In genomic region chr16:1826691-1827573, GRCh38 we compare ENCODE assay signal across 8 cellular contexts.
DNase-seq lines count a peak whose midpoint lies in the region; ATAC-seq and TF ChIP-seq lines count a peak whose summit lies in the region.

Gene FAHD1 (plus strand): TSS chr16:1827206. CDS start chr16:1827239, 33 bp downstream.
Gene HAGH (minus strand): TSS chr16:1826825. CDS start chr16:1826787, 38 bp downstream.

- H3K27ac ChIP-seq in caudate nucleus (ENCODE audit: low read depth, low read length): peak within 1 kb of the TSS; percentile 56

- DNase-seq in AG09319 (ENCODE audit: extremely low read depth, low read depth) (peak; percentile 90), NCI-H345 treated with DMSO at 0.1 percent for 48 hours (lab: John Stamatoyannopoulos, UW; ENCODE audit: unreplicated experiment) (peak; percentile 81), caudate nucleus (lab: John Stamatoyannopoulos, UW) (peak; percentile 9 to 99 (median 91)), iris pigment epithelial cell (ENCODE audit: low read depth) (peak; percentile 97)
- DNase-seq in activated CD4-positive, CD25-positive, alpha-beta regulatory T cell (lab: John Stamatoyannopoulos, UW): peak; percentile 67 to 77 (median 73)
- peak; percentile 85 for DNase-seq in stimulated activated CD4-positive, alpha-beta T cell treated with anti-CD3 and anti-CD28 coated beads, Interleukin-12 subunit alpha, Interleukin-12 subunit beta, amount 100 ng/mL, for 24 hours (ENCODE audit: low read depth in 2 of 2)

- ATAC-seq in GM19035 (IDR thresholded peaks at IDR 0.05; ENCODE audit: unreplicated experiment) (peak; percentile 86), HG03342 (IDR thresholded peaks at IDR 0.05; ENCODE audit: unreplicated experiment) (peak; percentile 80)

- TF ChIP-seq CTCF in AG09319 (IDR thresholded peaks at IDR 0.05; ENCODE audit: low read depth, low read length): no peak

Comparison
In these comparisons a context has a peak if more than half of its experiments do, and no peak if none do; other contexts are left out.
1. Peak in every context shown above with its lines: DNase-seq, ATAC-seq and H3K27ac ChIP-seq.